11 cellular contexts compared by ENCODE assay signal in the genomic region with DNA sequence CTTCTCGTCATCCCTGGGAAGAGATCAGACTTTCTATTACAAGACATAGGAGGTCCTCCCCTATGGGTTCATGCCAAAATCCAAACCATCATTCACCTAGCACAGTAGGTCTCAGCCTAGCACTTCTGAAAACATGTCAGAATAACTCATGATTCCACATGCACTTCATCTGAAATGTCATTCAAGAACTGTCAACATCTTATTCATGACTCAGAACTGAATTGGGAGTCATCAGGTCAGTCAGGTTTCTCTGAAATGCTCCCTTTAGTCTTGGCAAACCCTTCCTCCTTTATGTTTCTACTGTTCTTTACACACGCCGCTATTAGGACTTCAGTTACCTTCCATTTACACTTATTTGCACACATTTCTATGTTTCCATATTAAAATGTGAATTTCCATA.
DNase-seq lines count a peak whose midpoint lies in the region; ATAC-seq lines count a peak whose summit lies in the region.
"Had no signal": no experiment of that assay in that cellular context is flagged by ENCODE, and none has a peak within 500 bp of the region (broad histone marks: within the 10 kb centered on the region; RNA-seq: fewer than 3 reads in every experiment).

No MANE protein-coding gene starts in this region.

- DNase-seq in ACHN = peak; percentile 56
- DNase-seq in ELR (ENCODE audit: low read depth) = peak; percentile 71
- DNase-seq in middle frontal gyrus (ENCODE audit: extremely low spot score, low spot score) = no peak
- DNase-seq in anterior cingulate cortex (lab: John Stamatoyannopoulos, UW) = no peak
- DNase-seq in SK-N-DZ (ENCODE audit: low spot score) = no peak
- no peak for DNase-seq in NCI-H2081 treated with DMSO at 0.1 percent for 48 hours (lab: John Stamatoyannopoulos, UW)
- DNase-seq: NCI-H1436; stimulated activated naive CD4-positive, alpha-beta T cell had no signal

- H3K9me3 Mint-ChIP-seq in T-helper 1 cell treated with Interleukin-12 subunit alpha and Interleukin-12 subunit beta and Interleukin-4 antibody, amounts not matched to agents 30 μg/mL and 1 μg/mL, for 36 hours = peaks cover 23% of the 10 kb centered on the region

- peak; percentile 92 for ATAC-seq in esophagus mucosa

- in situ Hi-C loops in ACHN (cut with HindIII; ENCODE audit: low pct_ligation_motif_present, low pct_unique_long_range_greater_than_20kb, low sequenced_read_pairs) = no loop called here

- no peak overlapping the region for H3K4me3 Mint-ChIP-seq in T-helper 1 cell treated with Interleukin-12 subunit alpha and Interleukin-12 subunit beta and Interleukin-4 antibody, amounts not matched to agents 30 μg/mL and 1 μg/mL, for 36 hours
- H3K4me3 Mint-ChIP-seq: neural progenitor cell had no signal

- H3K27me3 Mint-ChIP-seq in T-helper 1 cell treated with Interleukin-12 subunit alpha and Interleukin-12 subunit beta and Interleukin-4 antibody, amounts not matched to agents 30 μg/mL and 1 μg/mL, for 36 hours (ENCODE audit: low read depth) = no peaks in the 10 kb centered on the region

- H3K36me3 Mint-ChIP-seq in T-helper 1 cell treated with Interleukin-12 subunit alpha and Interleukin-12 subunit beta and Interleukin-4 antibody, amounts not matched to agents 30 μg/mL and 1 μg/mL, for 36 hours (ENCODE audit: low read depth) = peaks cover 72% of the 10 kb centered on the region

- H3K27ac Mint-ChIP-seq in T-helper 1 cell treated with Interleukin-12 subunit alpha and Interleukin-12 subunit beta and Interleukin-4 antibody, amounts not matched to agents 30 μg/mL and 1 μg/mL, for 36 hours = peak overlapping the region; percentile 91
- H3K27ac Mint-ChIP-seq: neural progenitor cell had no signal

- peaks cover 43% of the 10 kb centered on the region for H3K4me1 Mint-ChIP-seq in T-helper 1 cell treated with Interleukin-12 subunit alpha and Interleukin-12 subunit beta and Interleukin-4 antibody, amounts not matched to agents 30 μg/mL and 1 μg/mL, for 36 hours (ENCODE audit: low read depth)
- H3K4me1 Mint-ChIP-seq: neural progenitor cell had no signal

Comparison
In these comparisons a context has a peak if more than half of its experiments do, and no peak if none do; other contexts are left out.
1. DNase-seq: peak in ACHN (single experiment) and ELR (single experiment); none in middle frontal gyrus (single experiment), anterior cingulate cortex (0 of 58), SK-N-DZ (single experiment) and NCI-H2081 treated with DMSO at 0.1 percent for 48 hours (single experiment).